Comparison of ENCODE assay signal across 18 cellular contexts in the genomic region with DNA sequence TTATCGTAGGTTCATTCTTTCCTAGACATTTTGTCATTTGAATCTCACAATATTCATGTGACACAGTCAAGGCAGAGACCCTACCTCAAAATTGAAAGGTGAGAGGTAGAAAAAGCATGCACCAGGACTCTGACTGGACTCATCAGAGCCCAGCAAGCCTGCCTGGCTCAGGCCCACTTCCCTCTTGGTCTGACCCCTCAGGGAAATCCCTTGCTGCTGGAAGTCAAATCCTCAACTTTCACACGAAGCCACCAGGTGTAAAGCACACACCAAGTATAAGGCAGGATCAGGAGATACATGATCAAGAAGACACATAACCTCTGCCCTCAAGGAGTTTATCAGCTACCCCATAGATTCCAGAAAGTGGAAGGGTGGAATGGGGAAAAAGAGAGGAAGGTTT. TPM values are rescaled to one million over a fixed set of nuclear protein-coding genes. Genes with fewer than 3 reads are reported as not detected.
DNase-seq lines count a peak whose midpoint lies in the region; ATAC-seq and TF ChIP-seq lines count a peak whose summit lies in the region.
"Had no signal": no experiment of that assay in that cellular context is flagged by ENCODE, and none has a peak within 500 bp of the region (broad histone marks: within the 10 kb centered on the region; RNA-seq: fewer than 3 reads in every experiment).

No MANE protein-coding gene starts in this region.

- peak overlapping the region; percentile 92 for H3K27ac Mint-ChIP-seq in CD8-positive, alpha-beta T cell
- peak overlapping the region; percentile 81 for H3K27ac Mint-ChIP-seq in activated T-helper 17 cell treated with anti-CD3 and anti-CD28 coated beads, Interleukin-2, amount 50 U/mL, for 72 hours
- H3K27ac Mint-ChIP-seq in nephron: peak overlapping the region in 2 of 3 experiments; percentile 27 to 53
- H3K27ac Mint-ChIP-seq: progenitor cell of endocrine pancreas had no signal

- H3K36me3 ChIP-seq in CD8-positive, alpha-beta T cell (ENCODE audit: insufficient read depth, low read length): no peaks in the 10 kb centered on the region
- H3K36me3 ChIP-seq in heart left ventricle: peaks cover 0 to 5% (median 0%) of the 10 kb centered on the region in 9 donors

- CTCF ChIA-PET in CD8-positive, alpha-beta T cell (lab: Charles Lee): interaction anchor here (0.7 to 1.8 kb wide), 6 partner anchors 15 to 48 kb away, joined by 3 to 6 read pairs (median 4); no protein-coding TSS in a partner anchor

- H3K9me3 ChIP-seq in CD8-positive, alpha-beta T cell (ENCODE audit: low read length): no peaks in the 10 kb centered on the region
- peaks cover 0 to 7% (median 0%) of the 10 kb centered on the region in 12 donors for H3K9me3 ChIP-seq in heart left ventricle
- H3K9me3 ChIP-seq: mucosa of descending colon had no signal

- intact Hi-C loops in CD8-positive, alpha-beta T cell (cut with DNase I, micrococcal nuclease): loop anchor here (2.0 to 5.0 kb wide), 3 partner anchors 19 to 1035 kb away; partner anchors contain the start of gene NIN (in 1 of the 2)
- intact Hi-C loops in heart left ventricle (cut with DNase I): no loop called here

- H3K9me3 Mint-ChIP-seq in CD8-positive, alpha-beta T cell: peaks cover 6% of the 10 kb centered on the region
- H3K9me3 Mint-ChIP-seq in activated T-helper 17 cell treated with anti-CD3 and anti-CD28 coated beads, Interleukin-2, amount 50 U/mL, for 72 hours: no peaks in the 10 kb centered on the region
- H3K9me3 Mint-ChIP-seq in nephron: peaks cover 14% of the 10 kb centered on the region

- TF ChIP-seq POLR2A in heart left ventricle (IDR thresholded peaks at IDR 0.05): no peak

- WGBS in heart left ventricle, 4 donors: 84 to 95% (median 90%) methylated on average over 2 of the region's 2 CpGs

- H3K36me3 Mint-ChIP-seq in CD8-positive, alpha-beta T cell: peaks cover 42% of the 10 kb centered on the region
- H3K36me3 Mint-ChIP-seq in activated T-helper 17 cell treated with anti-CD3 and anti-CD28 coated beads, Interleukin-2, amount 50 U/mL, for 72 hours (ENCODE audit: low read depth): peaks cover 8% of the 10 kb centered on the region
- peaks cover 47% of the 10 kb centered on the region for H3K36me3 Mint-ChIP-seq in nephron (ENCODE audit: low read depth)

- peaks cover 76% of the 10 kb centered on the region for H3K4me1 Mint-ChIP-seq in CD8-positive, alpha-beta T cell (ENCODE audit: low read depth)
- H3K4me1 Mint-ChIP-seq in activated T-helper 17 cell treated with anti-CD3 and anti-CD28 coated beads, Interleukin-2, amount 50 U/mL, for 72 hours: peaks cover 19% of the 10 kb centered on the region
- H3K4me1 Mint-ChIP-seq in nephron: peaks cover 17% of the 10 kb centered on the region

- H3K27ac ChIP-seq in CD8-positive, alpha-beta T cell (ENCODE audit: low read depth, low read length): no peak overlapping the region
- peak overlapping the region in 1 of 12 donors; percentile 85 for H3K27ac ChIP-seq in heart left ventricle
- H3K27ac ChIP-seq: C4-2B, RWPE1 had no signal

- H3K4me1 ChIP-seq in CD8-positive, alpha-beta T cell (ENCODE audit: insufficient read depth, low read length): peaks cover 46% of the 10 kb centered on the region
- peaks cover 0 to 45% (median 10%) of the 10 kb centered on the region in 12 donors for H3K4me1 ChIP-seq in heart left ventricle

- no peak for DNase-seq in CD8-positive, alpha-beta T cell
- DNase-seq in hippocampal formation (lab: John Stamatoyannopoulos, UW) (no peak), heart left ventricle (no peak)
- DNase-seq: activated effector memory CD4-positive, alpha-beta T cell treated with anti-CD3 and anti-CD28 coated beads, Interleukin-2, amount 50 U/mL, for 16 hours; GOT3; left cardiac atrium; mucosa of descending colon; NCI-H82; T-helper 1 cell had no signal

- H3K27me3 Mint-ChIP-seq in CD8-positive, alpha-beta T cell (ENCODE audit: low read depth): no peaks in the 10 kb centered on the region
- H3K27me3 Mint-ChIP-seq in activated T-helper 17 cell treated with anti-CD3 and anti-CD28 coated beads, Interleukin-2, amount 50 U/mL, for 72 hours: no peaks in the 10 kb centered on the region
- no peaks in the 10 kb centered on the region for H3K27me3 Mint-ChIP-seq in nephron (ENCODE audit: low read depth)

- H3K4me3 ChIP-seq in CD8-positive, alpha-beta T cell (ENCODE audit: low read depth, low read length): peak overlapping the region; percentile 9
- no peak overlapping the region for H3K4me3 ChIP-seq in heart left ventricle
- H3K4me3 ChIP-seq: mucosa of descending colon had no signal

- H3K27me3 ChIP-seq in CD8-positive, alpha-beta T cell (ENCODE audit: insufficient read depth, low read length): no peaks in the 10 kb centered on the region
- H3K27me3 ChIP-seq in heart left ventricle: no peaks in the 10 kb centered on the region

- TF ChIP-seq CTCF in CD8-positive, alpha-beta T cell (IDR thresholded peaks at IDR 0.05): no peak
- TF ChIP-seq CTCF in nephron (IDR thresholded peaks at IDR 0.05; ENCODE audit: unreplicated experiment in 3 of 3) (no peak), heart left ventricle (IDR thresholded peaks at IDR 0.05) (no peak)

- ATAC-seq in CD8-positive, alpha-beta T cell: no peak
- peak; percentile 55 for ATAC-seq in GM18868 (IDR thresholded peaks at IDR 0.05; ENCODE audit: unreplicated experiment)
- no peak for ATAC-seq in activated T-helper 17 cell treated with anti-CD3 and anti-CD28 coated beads, Interleukin-2, amount 50 U/mL, for 72 hours (replicated peaks)
- no peak for ATAC-seq in HG03280 (IDR thresholded peaks at IDR 0.05; ENCODE audit: unreplicated experiment)
- ATAC-seq in HG02642 (IDR thresholded peaks at IDR 0.05; ENCODE audit: poor library complexity, unreplicated experiment): no peak
- ATAC-seq in heart left ventricle: no peak
- ATAC-seq: HepG2, left cardiac atrium, mucosa of descending colon had no signal

- POLR2A ChIA-PET in CD8-positive, alpha-beta T cell (lab: Charles Lee): interaction anchor here (0.8 to 2.6 kb wide), 5 partner anchors 10 to 48 kb away, joined by 3 to 13 read pairs (median 7); no protein-coding TSS in a partner anchor

- peak overlapping the region; percentile 77 for H3K4me3 Mint-ChIP-seq in CD8-positive, alpha-beta T cell
- H3K4me3 Mint-ChIP-seq in activated T-helper 17 cell treated with anti-CD3 and anti-CD28 coated beads, Interleukin-2, amount 50 U/mL, for 72 hours: peak overlapping the region; percentile 73
- H3K4me3 Mint-ChIP-seq in nephron: no peak overlapping the region

RNA-seq across cellular contexts. Expression of gene NIN, which starts 18.8 kb away (rescaled TPM):
- 100 to 1,000 TPM; 121 to 132 TPM for total RNA-seq in CD8-positive, alpha-beta T cell
- total RNA-seq in activated T-helper 17 cell treated with anti-CD3 and anti-CD28 coated beads, Interleukin-2, amount 50 U/mL, for 72 hours: 10 to 100 TPM; 25.9 to 42.2 TPM
- total RNA-seq in heart left ventricle: 10 to 100 TPM; 17.9 to 48.3 (median 25.8) TPM
- 10 to 100 TPM; 11.7 to 12.5 TPM for polyA plus RNA-seq in heart left ventricle

RNA-seq across cellular contexts. Expression of gene ABHD12B, which starts 59.7 kb away (rescaled TPM):
- total RNA-seq in CD8-positive, alpha-beta T cell: not detected
- total RNA-seq in activated T-helper 17 cell treated with anti-CD3 and anti-CD28 coated beads, Interleukin-2, amount 50 U/mL, for 72 hours: not detected
- total RNA-seq in heart left ventricle: 1 to 10 TPM in 1 of 9 donors, not detected in 8; 1.2 TPM
- polyA plus RNA-seq in heart left ventricle: not detected
- total RNA-seq: HepG2, progenitor cell of endocrine pancreas had no signal
- polyA plus RNA-seq: HepG2 had no signal

Comparison
In these comparisons a context has a peak if more than half of its experiments do, and no peak if none do; other contexts are left out.
1. H3K27ac Mint-ChIP-seq: peak in every context shown above with its lines; median percentile 92 in CD8-positive, alpha-beta T cell; 81 in activated T-helper 17 cell treated with anti-CD3 and anti-CD28 coated beads, Interleukin-2, amount 50 U/mL, for 72 hours; 40 in nephron.
2. H3K4me3 Mint-ChIP-seq: peak in CD8-positive, alpha-beta T cell (single experiment) and activated T-helper 17 cell treated with anti-CD3 and anti-CD28 coated beads, Interleukin-2, amount 50 U/mL, for 72 hours (single experiment); none in nephron (0 of 3).
3. intact Hi-C loops: an anchor here in CD8-positive, alpha-beta T cell (2.0 to 5.0 kb wide); none called in heart left ventricle.